Comparison of ENCODE assay signal across 10 cellular contexts in genomic region chr5:132073231-132074013, GRCh38. TPM values are rescaled to one million over a fixed set of nuclear protein-coding genes. Genes with fewer than 3 reads are reported as not detected.
A peak's percentile ranks its signal among the peaks of the same experiment; 100 is the strongest.
DNase-seq lines count a peak whose midpoint lies in the region; ATAC-seq and TF ChIP-seq lines count a peak whose summit lies in the region.
"Had no signal": no experiment of that assay in that cellular context is flagged by ENCODE, and none has a peak within 500 bp of the region (broad histone marks: within the 10 kb centered on the region; RNA-seq: fewer than 3 reads in every experiment).

TSS of gene CSF2 (plus strand) at chr5:132073789. CDS start at chr5:132073824, 35 bp downstream.

- H3K27ac ChIP-seq in breast epithelium = no peak within 1 kb of the TSS
- H3K27ac ChIP-seq: C4-2B, gastrocnemius medialis had no signal

- H3K4me1 Mint-ChIP-seq in MCF 10A (ENCODE audit: insufficient read depth, unreplicated experiment) = peaks cover 25% of the 10 kb centered on the region
- H3K4me1 Mint-ChIP-seq in activated CD4-positive, alpha-beta memory T cell treated with anti-CD3 and anti-CD28 coated beads for 36 hours (ENCODE audit: low read depth) = peaks cover 56% of the 10 kb centered on the region

- POLR2A ChIA-PET in MCF 10A (lab: Yijun Ruan, JAX) = interaction anchor here (1.1 to 1.2 kb wide), 2 partner anchors 16 to 28 kb away, joined by 3 read pairs; no protein-coding TSS in a partner anchor
- POLR2A ChIA-PET in activated CD4-positive, alpha-beta memory T cell treated with anti-CD3 and anti-CD28 coated beads for 36 hours (lab: Charles Lee) = interaction anchor here (0.8 to 1.6 kb wide), 7 partner anchors 9 to 417 kb away, joined by 3 to 4 read pairs (median 3); partner anchors contain the start of gene IRF1

- TF ChIP-seq CTCF in MCF 10A (IDR thresholded peaks at IDR 0.05; ENCODE audit: unreplicated experiment) = no peak
- no peak for TF ChIP-seq CTCF in breast epithelium (IDR thresholded peaks at IDR 0.05)

- TF ChIP-seq POLR2A in breast epithelium (IDR thresholded peaks at IDR 0.05) = no peak

- H3K9me3 ChIP-seq in breast epithelium = no peaks in the 10 kb centered on the region
- H3K9me3 ChIP-seq: gastrocnemius medialis had no signal

- no peaks in the 10 kb centered on the region for H3K27me3 ChIP-seq in breast epithelium
- H3K27me3 ChIP-seq: gastrocnemius medialis had no signal

- no peaks in the 10 kb centered on the region for H3K9me3 Mint-ChIP-seq in MCF 10A (ENCODE audit: unreplicated experiment)
- H3K9me3 Mint-ChIP-seq in activated CD4-positive, alpha-beta memory T cell treated with anti-CD3 and anti-CD28 coated beads for 36 hours = no peaks in the 10 kb centered on the region

- no peak within 1 kb of the TSS for H3K27ac Mint-ChIP-seq in MCF 10A (ENCODE audit: low read depth, unreplicated experiment)
- H3K27ac Mint-ChIP-seq in activated CD4-positive, alpha-beta memory T cell treated with anti-CD3 and anti-CD28 coated beads for 36 hours = peak within 1 kb of the TSS; percentile 69

- ATAC-seq in GM18520 (IDR thresholded peaks at IDR 0.05; ENCODE audit: unreplicated experiment) (no peak), GM18858 (IDR thresholded peaks at IDR 0.05; ENCODE audit: unreplicated experiment) (no peak)
- ATAC-seq: gastrocnemius medialis had no signal

- CTCF ChIA-PET in MCF 10A (lab: Yijun Ruan, JAX) = interaction anchor here (0.7 to 4.3 kb wide), 9 partner anchors 8 to 165 kb away, joined by 3 to 35 read pairs (median 4); no protein-coding TSS in a partner anchor
- CTCF ChIA-PET in activated CD4-positive, alpha-beta memory T cell treated with anti-CD3 and anti-CD28 coated beads for 36 hours (lab: Charles Lee) = interaction anchor here (0.8 to 3.0 kb wide), 2 partner anchors 8 to 11 kb away, joined by 3 to 18 read pairs; no protein-coding TSS in a partner anchor

- H3K36me3 Mint-ChIP-seq in MCF 10A (ENCODE audit: insufficient read depth, unreplicated experiment) = no peaks in the 10 kb centered on the region
- peaks cover 2% of the 10 kb centered on the region for H3K36me3 Mint-ChIP-seq in activated CD4-positive, alpha-beta memory T cell treated with anti-CD3 and anti-CD28 coated beads for 36 hours

- peak within 1 kb of the TSS; percentile 35 for H3K4me3 Mint-ChIP-seq in MCF 10A (ENCODE audit: unreplicated experiment)
- peak within 1 kb of the TSS; percentile 61 for H3K4me3 Mint-ChIP-seq in activated CD4-positive, alpha-beta memory T cell treated with anti-CD3 and anti-CD28 coated beads for 36 hours

- BruUV-seq in MCF 10A (replicated peaks; lab: Mats Ljungman, UMichigan) = no TSS peak

- no peaks in the 10 kb centered on the region for H3K36me3 ChIP-seq in breast epithelium
- H3K36me3 ChIP-seq: gastrocnemius medialis had no signal

- peak; percentile 85 for DNase-seq in MCF 10A (ENCODE audit: unreplicated experiment)
- DNase-seq in breast epithelium (ENCODE audit: low spot score in 2 of 2) = no peak
- DNase-seq in activated CD4-positive, alpha-beta memory T cell treated with anti-CD3 and anti-CD28 coated beads for 36 hours = peak; percentile 50
- DNase-seq in hepatic stellate cell (ENCODE audit: low spot score) = peak; percentile 60
- no peak for DNase-seq in NCI-H82 (lab: John Stamatoyannopoulos, UW)
- DNase-seq in mesenteric fat pad (ENCODE audit: low spot score) = no peak
- DNase-seq: gastrocnemius medialis had no signal

- H3K4me3 ChIP-seq in breast epithelium = no peak within 1 kb of the TSS
- H3K4me3 ChIP-seq: gastrocnemius medialis had no signal

- intact Hi-C loops in MCF 10A (cut with micrococcal nuclease) = loop anchor here (2.0 kb wide), 1 partner anchor 21 kb away; no protein-coding TSS in a partner anchor
- intact Hi-C loops in breast epithelium (cut with DNase I; ENCODE audit: low total_unique reads) = loop anchor here (5.0 kb wide), 1 partner anchor 709 kb away; no protein-coding TSS in a partner anchor
- intact Hi-C loops in activated CD4-positive, alpha-beta memory T cell treated with anti-CD3 and anti-CD28 coated beads for 36 hours (cut with micrococcal nuclease) = loop anchor here (5.0 kb wide), 1 partner anchor 39 kb away; no protein-coding TSS in a partner anchor

- H3K27me3 Mint-ChIP-seq in MCF 10A (ENCODE audit: insufficient read depth, unreplicated experiment) = no peaks in the 10 kb centered on the region
- no peaks in the 10 kb centered on the region for H3K27me3 Mint-ChIP-seq in activated CD4-positive, alpha-beta memory T cell treated with anti-CD3 and anti-CD28 coated beads for 36 hours

- no peaks in the 10 kb centered on the region for H3K4me1 ChIP-seq in breast epithelium
- H3K4me1 ChIP-seq: gastrocnemius medialis had no signal

RNA-seq across cellular contexts. Expression of gene CSF2, which starts in this region (rescaled TPM):
- not detected in 2 replicates for total RNA-seq in MCF 10A (2022)
- total RNA-seq in breast epithelium = not detected
- total RNA-seq in activated CD4-positive, alpha-beta memory T cell treated with anti-CD3 and anti-CD28 coated beads for 36 hours = 100 to 1,000 TPM; 125 to 128 TPM
- total RNA-seq in mesenteric fat pad = not detected
- total RNA-seq: gastrocnemius medialis had no signal

Comparison
In these comparisons a context has a peak if more than half of its experiments do, and no peak if none do; other contexts are left out.
1. RNA of gene CSF2 (total RNA-seq): 125 to 128 TPM in activated CD4-positive, alpha-beta memory T cell treated with anti-CD3 and anti-CD28 coated beads for 36 hours; not detected in MCF 10A, not detected in breast epithelium and not detected in mesenteric fat pad (single experiment); every median in the first group is over 100 times any median in the second.
2. Peak in DNase-seq in MCF 10A; RNA of the gene not detected or under 1 TPM.
3. DNase-seq: peak in activated CD4-positive, alpha-beta memory T cell treated with anti-CD3 and anti-CD28 coated beads for 36 hours (single experiment) and hepatic stellate cell (single experiment); none in breast epithelium (0 of 2), NCI-H82 (single experiment) and mesenteric fat pad (single experiment).